In genomic region chr14:34714320-34715107, GRCh38 we compare ENCODE assay signal across 1 cellular context.
A peak's percentile ranks its signal among the peaks of the same experiment; 100 is the strongest.
TF ChIP-seq lines count a peak whose summit lies in the region.

Gene CFL2 (minus strand): TSS chr14:34714593. CDS start chr14:34714540, 53 bp downstream.

TF ChIP-seq in HepG2, 621 proteins besides CTCF, POLR2A, EP300 and RAD21 (continued from another document and continues in another):
- TF ChIP-seq ZNF577 (CRISPR knock-in tag; IDR thresholded peaks at IDR 0.05; ENCODE audit: borderline replicate concordance, low read depth) (peak; percentile 68; the same call in 1 of the 2 replicates), ZNF720 (CRISPR knock-in tag; IDR thresholded peaks at IDR 0.05) (no peak), THAP11 (CRISPR knock-in tag; IDR thresholded peaks at IDR 0.05) (peak; percentile 69), SMYD3 (CRISPR knock-in tag; IDR thresholded peaks at IDR 0.05) (no peak), TEAD2 (CRISPR knock-in tag; IDR thresholded peaks at IDR 0.05) (peak; percentile 65; the same call in 1 of the 2 replicates), ZNF570 (CRISPR knock-in tag; IDR thresholded peaks at IDR 0.05; ENCODE audit: borderline replicate concordance) (peak; percentile 85; the same call in 1 of the 2 replicates), GZF1 (CRISPR knock-in tag; IDR thresholded peaks at IDR 0.05) (peak; percentile 65; the same call in 1 of the 2 replicates), ATF6 (CRISPR knock-in tag; conservative IDR thresholded peaks at IDR 0.05) (no peak), HOXA9 (CRISPR knock-in tag; IDR thresholded peaks at IDR 0.05; ENCODE audit: borderline replicate concordance) (no peak), ZFP36 (IDR thresholded peaks at IDR 0.05; ENCODE audit: borderline replicate concordance, low read depth, low read length, partially characterized antibody) (no peak), MLLT10 (CRISPR knock-in tag; IDR thresholded peaks at IDR 0.05) (no peak), ERF (CRISPR knock-in tag; IDR thresholded peaks at IDR 0.05) (peak; percentile 75; the same call in 1 of the 2 replicates), ZNF547 (CRISPR knock-in tag; IDR thresholded peaks at IDR 0.05) (peak; percentile 90; the same call in 1 of the 2 replicates), ZNF784 (CRISPR knock-in tag; IDR thresholded peaks at IDR 0.05; ENCODE audit: borderline replicate concordance) (peak; percentile 94), ZNF772 (CRISPR knock-in tag; IDR thresholded peaks at IDR 0.05) (peak; percentile 98), KAT8 (CRISPR knock-in tag; IDR thresholded peaks at IDR 0.05) (peak; percentile 80), POLR2AphosphoS2 (IDR thresholded peaks at IDR 0.05; ENCODE audit: low read depth, low read length) (no peak), SUZ12 (IDR thresholded peaks at IDR 0.05; ENCODE audit: low read depth, low read length) (no peak), ZNF205 (CRISPR knock-in tag; IDR thresholded peaks at IDR 0.05) (0 out of 2 replicates have a peak, but pooled peaks have one; percentile 40), ARID3A (IDR thresholded peaks at IDR 0.05; ENCODE audit: low read depth, low read length) (peak; percentile 7; the same call in 1 of the 2 replicates), TOPORS (CRISPR knock-in tag; IDR thresholded peaks at IDR 0.05) (peak; percentile 73; the same call in 1 of the 2 replicates), AHDC1 (CRISPR knock-in tag; IDR thresholded peaks at IDR 0.05; ENCODE audit: borderline replicate concordance) (no peak; the same call in 1 of the 2 replicates), TFDP1 (CRISPR knock-in tag; IDR thresholded peaks at IDR 0.05; ENCODE audit: borderline replicate concordance) (peak; percentile 83; the same call in 1 of the 2 replicates), FOXK1 (CRISPR knock-in tag; IDR thresholded peaks at IDR 0.05; ENCODE audit: borderline replicate concordance, low read depth) (no peak; the same call in none of the 2 replicates), ZBTB38 (CRISPR knock-in tag; IDR thresholded peaks at IDR 0.05) (peak; percentile 99), MIXL1 (CRISPR knock-in tag; IDR thresholded peaks at IDR 0.05) (no peak), ZNF230 (CRISPR knock-in tag; IDR thresholded peaks at IDR 0.05) (peak; percentile 98), ZNF777 (CRISPR knock-in tag; IDR thresholded peaks at IDR 0.05) (peak; percentile 69), FLYWCH1 (CRISPR knock-in tag; IDR thresholded peaks at IDR 0.05) (no peak), GLI4 (CRISPR knock-in tag; IDR thresholded peaks at IDR 0.05; ENCODE audit: borderline replicate concordance) (peak; percentile 78; the same call in 1 of the 2 replicates), ZNF350 (CRISPR knock-in tag; IDR thresholded peaks at IDR 0.05; ENCODE audit: borderline replicate concordance, low read depth) (peak; percentile 93), ZNF549 (CRISPR knock-in tag; IDR thresholded peaks at IDR 0.05) (peak; percentile 43; the same call in 1 of the 2 replicates), KDM5A (IDR thresholded peaks at IDR 0.05; ENCODE audit: borderline replicate concordance, low read length) (peak; percentile 55; the same call in 1 of the 2 replicates), ZBTB25 (CRISPR knock-in tag; IDR thresholded peaks at IDR 0.05) (peak; percentile 72), NONO (IDR thresholded peaks at IDR 0.05) (no peak), NONO (CRISPR knock-in tag; conservative IDR thresholded peaks at IDR 0.05) (peak; percentile 96), MEF2D (CRISPR knock-in tag; IDR thresholded peaks at IDR 0.05) (peak; percentile 52; the same call in 1 of the 2 replicates), NFIC (IDR thresholded peaks at IDR 0.05; ENCODE audit: low read length) (no peak), SIN3A (IDR thresholded peaks at IDR 0.05; ENCODE audit: borderline replicate concordance, low read depth, low read length) (peak; percentile 46; the same call in 1 of the 2 replicates), SMARCE1 (IDR thresholded peaks at IDR 0.05; ENCODE audit: borderline replicate concordance) (no peak), MBD4 (IDR thresholded peaks at IDR 0.05; ENCODE audit: borderline replicate concordance, low read length) (no peak), IRF2 (CRISPR knock-in tag; IDR thresholded peaks at IDR 0.05) (peak; percentile 76), RNF219 (CRISPR knock-in tag; IDR thresholded peaks at IDR 0.05) (no peak; the same call in 1 of the 2 replicates), THAP7 (CRISPR knock-in tag; IDR thresholded peaks at IDR 0.05) (peak; percentile 95), PBX3 (CRISPR knock-in tag; IDR thresholded peaks at IDR 0.05; ENCODE audit: borderline replicate concordance) (peak; percentile 57; the same call in 1 of the 2 replicates), STAG1 (CRISPR knock-in tag; IDR thresholded peaks at IDR 0.05) (peak; percentile 6)
